ENCODE assay signal across 17 cellular contexts in the genomic region with DNA sequence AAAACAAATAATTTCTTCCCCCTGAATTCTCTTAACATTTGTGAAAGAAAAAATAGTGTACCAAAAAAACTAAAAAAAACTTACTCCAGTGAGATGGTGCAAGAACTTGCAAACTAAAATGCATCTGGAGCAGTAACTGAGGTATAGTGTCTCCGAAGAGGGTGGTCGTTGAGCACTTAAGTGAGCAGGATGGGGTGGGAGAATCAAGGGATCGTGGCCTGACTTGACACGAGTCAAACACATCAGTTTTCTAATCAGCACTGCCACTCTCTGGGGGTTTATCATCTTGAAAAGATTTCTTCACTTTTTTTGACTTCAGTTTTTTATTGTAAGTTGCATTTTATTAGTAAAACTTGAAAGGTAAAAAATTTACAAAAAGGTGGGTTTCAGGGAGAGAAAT. TPM values are rescaled to one million over a fixed set of nuclear protein-coding genes. Genes with fewer than 3 reads are reported as not detected.
DNase-seq lines count a peak whose midpoint lies in the region; ATAC-seq and TF ChIP-seq lines count a peak whose summit lies in the region.
"Had no signal": no experiment of that assay in that cellular context is flagged by ENCODE, and none has a peak within 500 bp of the region (broad histone marks: within the 10 kb centered on the region; RNA-seq: fewer than 3 reads in every experiment).

No MANE protein-coding gene starts in this region.

- no peak overlapping the region for H3K27ac ChIP-seq in HUES6 (ENCODE audit: low read depth, low read length)

- TF ChIP-seq CTCF in mesothelial cell of epicardium (IDR thresholded peaks at IDR 0.05; ENCODE audit: unreplicated experiment): no peak

- H3K27me3 ChIP-seq in HUES6 (ENCODE audit: control insufficient read depth, insufficient read depth, low read length): no peaks in the 10 kb centered on the region
- H3K27me3 ChIP-seq: neutrophil had no signal

- peaks cover 31% of the 10 kb centered on the region for H3K4me1 Mint-ChIP-seq in T-helper 1 cell treated with Interleukin-12 subunit alpha and Interleukin-12 subunit beta and Interleukin-4 antibody, amounts not matched to agents 30 μg/mL and 1 μg/mL, for 36 hours (ENCODE audit: low read depth)
- peaks cover 57% of the 10 kb centered on the region for H3K4me1 Mint-ChIP-seq in activated naive CD8-positive, alpha-beta T cell (ENCODE audit: low read depth)
- peaks cover 32% of the 10 kb centered on the region for H3K4me1 Mint-ChIP-seq in mesothelial cell of epicardium

- H3K9me3 Mint-ChIP-seq in T-helper 1 cell treated with Interleukin-12 subunit alpha and Interleukin-12 subunit beta and Interleukin-4 antibody, amounts not matched to agents 30 μg/mL and 1 μg/mL, for 36 hours: peaks cover 14% of the 10 kb centered on the region
- no peaks in the 10 kb centered on the region for H3K9me3 Mint-ChIP-seq in activated naive CD8-positive, alpha-beta T cell (ENCODE audit: low read depth)
- H3K9me3 Mint-ChIP-seq in mesothelial cell of epicardium: peaks cover 6% of the 10 kb centered on the region

- no peaks in the 10 kb centered on the region for H3K27me3 Mint-ChIP-seq in T-helper 1 cell treated with Interleukin-12 subunit alpha and Interleukin-12 subunit beta and Interleukin-4 antibody, amounts not matched to agents 30 μg/mL and 1 μg/mL, for 36 hours (ENCODE audit: low read depth)
- H3K27me3 Mint-ChIP-seq in activated naive CD8-positive, alpha-beta T cell: no peaks in the 10 kb centered on the region
- no peaks in the 10 kb centered on the region for H3K27me3 Mint-ChIP-seq in mesothelial cell of epicardium (ENCODE audit: low read depth)

- peaks cover 33% of the 10 kb centered on the region for H3K36me3 Mint-ChIP-seq in T-helper 1 cell treated with Interleukin-12 subunit alpha and Interleukin-12 subunit beta and Interleukin-4 antibody, amounts not matched to agents 30 μg/mL and 1 μg/mL, for 36 hours (ENCODE audit: low read depth)
- peaks cover 8% of the 10 kb centered on the region for H3K36me3 Mint-ChIP-seq in activated naive CD8-positive, alpha-beta T cell
- peaks cover 8% of the 10 kb centered on the region for H3K36me3 Mint-ChIP-seq in mesothelial cell of epicardium

- no peak overlapping the region for H3K9ac ChIP-seq in HUES6 (ENCODE audit: low read length)

- ATAC-seq in HG02642 (IDR thresholded peaks at IDR 0.05; ENCODE audit: poor library complexity, unreplicated experiment) (no peak), GM19463 (IDR thresholded peaks at IDR 0.05; ENCODE audit: unreplicated experiment) (no peak)
- ATAC-seq: activated T-cell treated with anti-CD3 and anti-CD28 coated beads, Interleukin-2, amount 50 U/mL, for 4 hours; esophagus mucosa had no signal

- no peak overlapping the region for H3K27ac Mint-ChIP-seq in T-helper 1 cell treated with Interleukin-12 subunit alpha and Interleukin-12 subunit beta and Interleukin-4 antibody, amounts not matched to agents 30 μg/mL and 1 μg/mL, for 36 hours
- H3K27ac Mint-ChIP-seq in activated naive CD8-positive, alpha-beta T cell: no peak overlapping the region
- H3K27ac Mint-ChIP-seq in mesothelial cell of epicardium: no peak overlapping the region

- peaks cover 4% of the 10 kb centered on the region; the same call in 1 of the 2 replicates for H3K36me3 ChIP-seq in HUES6 (ENCODE audit: control insufficient read depth, insufficient read depth, low read length)
- H3K36me3 ChIP-seq: neutrophil had no signal

- H3K4me3 Mint-ChIP-seq in T-helper 1 cell treated with Interleukin-12 subunit alpha and Interleukin-12 subunit beta and Interleukin-4 antibody, amounts not matched to agents 30 μg/mL and 1 μg/mL, for 36 hours: peak overlapping the region; percentile 30
- H3K4me3 Mint-ChIP-seq in activated naive CD8-positive, alpha-beta T cell: peak overlapping the region; percentile 63
- peak overlapping the region; percentile 36 for H3K4me3 Mint-ChIP-seq in mesothelial cell of epicardium

- H3K4me3 ChIP-seq in HUES6 (ENCODE audit: low read depth, low read length): peak overlapping the region; percentile 93

- peaks cover 20% of the 10 kb centered on the region; the same call in 1 of the 2 replicates for H3K4me1 ChIP-seq in HUES6 (ENCODE audit: control insufficient read depth, insufficient read depth, low read length)

- peaks cover 10% of the 10 kb centered on the region; the same call in 1 of the 2 replicates for H3K9me3 ChIP-seq in HUES6 (ENCODE audit: control insufficient read depth, insufficient read depth, low read depth, low read length)
- H3K9me3 ChIP-seq: neutrophil had no signal

- no peak for DNase-seq in T-helper 1 cell
- no peak for DNase-seq in mesothelial cell of epicardium (ENCODE audit: low spot score in 2 of 2, unreplicated experiment in 2 of 2)
- no peak for DNase-seq in NCI-H146 (lab: John Stamatoyannopoulos, UW)
- DNase-seq: activated CD4-positive, CD25-positive, alpha-beta regulatory T cell treated with anti-CD3 and anti-CD28 coated beads, Interleukin-2, amount 50 U/mL, for 72 hours; activated T-cell treated with anti-CD3 and anti-CD28 coated beads, Interleukin-2, amount 50 U/mL, for 4 hours; cortex of kidney; GOT3; KG1; NCI-H1417 treated with DMSO at 0.1 percent for 48 hours; stimulated activated CD4-positive, alpha-beta T cell treated with anti-CD3 and anti-CD28 coated beads, Interleukin-4, amount 100 ng/mL, for 4 hours had no signal

RNA-seq across cellular contexts. Expression of gene ZNF273, which starts 2.5 kb away (rescaled TPM):
- total RNA-seq in mesothelial cell of epicardium: 6.7 to 7.6 TPM (median 7.3 TPM) in 3 replicates
